In genomic region chr3:152583913-152584312, GRCh38 we compare ENCODE assay signal across 19 cellular contexts.
"Had no signal": no experiment of that assay in that cellular context is flagged by ENCODE, and none has a peak within 500 bp of the region (broad histone marks: within the 10 kb centered on the region; RNA-seq: fewer than 3 reads in every experiment).

No MANE protein-coding gene starts in this region.

- H3K4me1 Mint-ChIP-seq: activated naive CD8-positive, alpha-beta T cell treated with anti-CD3 and anti-CD28 coated beads, Interleukin-2, amount 50 U/mL, for 24 hours had no signal

- H3K4me1 ChIP-seq: body of pancreas had no signal

- H3K9me3 Mint-ChIP-seq: activated naive CD4-positive, alpha-beta T cell treated with anti-CD3 and anti-CD28 coated beads for 36 hours; activated naive CD8-positive, alpha-beta T cell treated with anti-CD3 and anti-CD28 coated beads, Interleukin-2, amount 50 U/mL, for 24 hours; activated T-helper 2 cell treated with anti-CD3 and anti-CD28 coated beads, Interferon-gamma antibody, Interleukin-2, Interleukin-4, amounts not matched to agents 10 μg/mL and 5 μg/mL and 100 μg/mL, durations not matched to agents 14 hours and 24 hours and 36 hours; memory B cell; natural killer cell treated with Interleukin-12 subunit alpha and Interleukin-12 subunit beta and Interleukin-15 and Interleukin-18, amount 100 ng/mL, for 72 hours had no signal

- H3K4me3 ChIP-seq: body of pancreas, coronary artery, esophagus squamous epithelium, hepatocyte, left ventricle myocardium inferior had no signal

- H3K36me3 Mint-ChIP-seq: memory B cell; natural killer cell treated with Interleukin-12 subunit alpha and Interleukin-12 subunit beta and Interleukin-15 and Interleukin-18, amount 100 ng/mL, for 72 hours had no signal

- DNase-seq: activated CD4-positive, CD25-positive, alpha-beta regulatory T cell treated with anti-CD3 and anti-CD28 coated beads, Interleukin-2, amount 50 U/mL, for 72 hours; activated naive CD4-positive, alpha-beta T cell treated with anti-CD3 and anti-CD28 coated beads for 36 hours; activated naive CD8-positive, alpha-beta T cell treated with anti-CD3 and anti-CD28 coated beads, Interleukin-2, amount 50 U/mL, for 24 hours; central memory CD4-positive, alpha-beta T cell; effector CD4-positive, alpha-beta T cell; esophagus squamous epithelium; left ventricle myocardium inferior; nucleus accumbens; right cardiac atrium; SK-N-SH; stimulated activated CD4-positive, alpha-beta T cell treated with anti-CD3 and anti-CD28 coated beads, Interleukin-1b, Interleukin-23, amount 100 ng/mL, for 48 hours; T-helper 1 cell had no signal

- H3K27me3 ChIP-seq: body of pancreas, esophagus squamous epithelium, hepatocyte had no signal

- H3K36me3 ChIP-seq: esophagus squamous epithelium, left ventricle myocardium inferior had no signal

- H3K9me3 ChIP-seq: body of pancreas, esophagus squamous epithelium, left ventricle myocardium inferior, SK-N-SH had no signal

- H3K27ac ChIP-seq: body of pancreas, coronary artery, esophagus squamous epithelium, hepatocyte, left ventricle myocardium inferior had no signal

- H3K27ac Mint-ChIP-seq: activated naive CD4-positive, alpha-beta T cell treated with anti-CD3 and anti-CD28 coated beads for 36 hours; activated naive CD8-positive, alpha-beta T cell treated with anti-CD3 and anti-CD28 coated beads, Interleukin-2, amount 50 U/mL, for 24 hours; activated T-helper 2 cell treated with anti-CD3 and anti-CD28 coated beads, Interferon-gamma antibody, Interleukin-2, Interleukin-4, amounts not matched to agents 10 μg/mL and 5 μg/mL and 100 μg/mL, durations not matched to agents 14 hours and 24 hours and 36 hours; memory B cell; natural killer cell treated with Interleukin-12 subunit alpha and Interleukin-12 subunit beta and Interleukin-15 and Interleukin-18, amount 100 ng/mL, for 72 hours; progenitor cell of endocrine pancreas had no signal

- H3K4me3 Mint-ChIP-seq: activated naive CD4-positive, alpha-beta T cell treated with anti-CD3 and anti-CD28 coated beads for 36 hours; activated naive CD8-positive, alpha-beta T cell treated with anti-CD3 and anti-CD28 coated beads, Interleukin-2, amount 50 U/mL, for 24 hours; memory B cell; natural killer cell treated with Interleukin-12 subunit alpha and Interleukin-12 subunit beta and Interleukin-15 and Interleukin-18, amount 100 ng/mL, for 72 hours had no signal
